In genomic region chr2:85607268-85608215, GRCh38 we compare ENCODE assay signal across 11 cellular contexts. TPM values are rescaled to one million over a fixed set of nuclear protein-coding genes. Genes with fewer than 3 reads are reported as not detected.
DNase-seq lines count a peak whose midpoint lies in the region; ATAC-seq, FAIRE-seq and TF ChIP-seq lines count a peak whose summit lies in the region.
"Had no signal": no experiment of that assay in that cellular context is flagged by ENCODE, and none has a peak within 500 bp of the region (broad histone marks: within the 10 kb centered on the region; RNA-seq: fewer than 3 reads in every experiment).

No MANE protein-coding gene starts in this region.

- intact Hi-C loops in ovary (cut with DNase I): no loop called here

- no peaks in the 10 kb centered on the region for H3K9me3 ChIP-seq in CD4-positive, CD25-positive, alpha-beta regulatory T cell (ENCODE audit: control insufficient read depth in 2 of 2, low read length in 2 of 2)
- no peaks in the 10 kb centered on the region for H3K9me3 ChIP-seq in astrocyte (ENCODE audit: insufficient read depth, low read depth, low read length)
- H3K9me3 ChIP-seq in ovary: no peaks in the 10 kb centered on the region

- no peak for ATAC-seq in CD4-positive, CD25-positive, alpha-beta regulatory T cell (ENCODE audit: low read depth in 2 of 2)
- ATAC-seq in omental fat pad (ENCODE audit: low FRiP score) (no peak), GM21529 (IDR thresholded peaks at IDR 0.05; ENCODE audit: unreplicated experiment) (no peak)
- ATAC-seq: activated CD4-positive, CD25-positive, alpha-beta regulatory T cell treated with anti-CD3 and anti-CD28 coated beads, Interleukin-2, amount 50 U/mL, for 24 hours; activated T-helper 17 cell treated with anti-CD3 and anti-CD28 coated beads, Interleukin-2, amount 50 U/mL, for 72 hours had no signal

- H3K27me3 Mint-ChIP-seq in CD4-positive, CD25-positive, alpha-beta regulatory T cell: no peaks in the 10 kb centered on the region
- H3K27me3 Mint-ChIP-seq in astrocyte (ENCODE audit: low read depth, unreplicated experiment) (no peaks in the 10 kb centered on the region), nephron (ENCODE audit: low read depth) (peaks cover 3% of the 10 kb centered on the region)
- H3K27me3 Mint-ChIP-seq: activated T-helper 17 cell treated with anti-CD3 and anti-CD28 coated beads, Interleukin-2, amount 50 U/mL, for 72 hours had no signal

- H3K27ac Mint-ChIP-seq in CD4-positive, CD25-positive, alpha-beta regulatory T cell: peak overlapping the region in 2 of 3 donors; percentile 31 to 53
- H3K27ac Mint-ChIP-seq in astrocyte (ENCODE audit: unreplicated experiment): peak overlapping the region; percentile 93
- H3K27ac Mint-ChIP-seq in nephron: peak overlapping the region; percentile 58 to 80 (median 71)
- H3K27ac Mint-ChIP-seq: activated T-helper 17 cell treated with anti-CD3 and anti-CD28 coated beads, Interleukin-2, amount 50 U/mL, for 72 hours had no signal

- no peak for TF ChIP-seq POLR2A in ovary (IDR thresholded peaks at IDR 0.05)

- 53 to 66% (median 66%) methylated on average over 9 of the region's 9 CpGs for WGBS in ovary, 3 donors

- peak overlapping the region in 2 of 4 donors; percentile 81 to 87 for H3K4me3 Mint-ChIP-seq in CD4-positive, CD25-positive, alpha-beta regulatory T cell
- H3K4me3 Mint-ChIP-seq in astrocyte (ENCODE audit: unreplicated experiment) (peak overlapping the region; percentile 75), nephron (peak overlapping the region; percentile 52 to 76 (median 74))
- H3K4me3 Mint-ChIP-seq: activated T-helper 17 cell treated with anti-CD3 and anti-CD28 coated beads, Interleukin-2, amount 50 U/mL, for 72 hours had no signal

- peaks cover 20% of the 10 kb centered on the region for H3K36me3 Mint-ChIP-seq in CD4-positive, CD25-positive, alpha-beta regulatory T cell
- H3K36me3 Mint-ChIP-seq in astrocyte (ENCODE audit: low read depth, unreplicated experiment) (peaks cover 4% of the 10 kb centered on the region), nephron (ENCODE audit: low read depth) (peaks cover 25% of the 10 kb centered on the region)

- TF ChIP-seq CTCF in astrocyte (IDR thresholded peaks at IDR 0.05; ENCODE audit: insufficient read depth, low read depth, low read length) (no peak), nephron (IDR thresholded peaks at IDR 0.05; ENCODE audit: unreplicated experiment in 3 of 3) (no peak), omental fat pad (IDR thresholded peaks at IDR 0.05) (no peak), ovary (IDR thresholded peaks at IDR 0.05) (no peak)

- no peak for TF ChIP-seq EP300 in ovary (IDR thresholded peaks at IDR 0.05)

- H3K9me3 Mint-ChIP-seq in CD4-positive, CD25-positive, alpha-beta regulatory T cell: no peaks in the 10 kb centered on the region
- H3K9me3 Mint-ChIP-seq in astrocyte (ENCODE audit: unreplicated experiment) (no peaks in the 10 kb centered on the region), nephron (no peaks in the 10 kb centered on the region)
- H3K9me3 Mint-ChIP-seq: activated T-helper 17 cell treated with anti-CD3 and anti-CD28 coated beads, Interleukin-2, amount 50 U/mL, for 72 hours had no signal

- no peak overlapping the region for H3K4me2 ChIP-seq in astrocyte (ENCODE audit: low read length)

- peaks cover 49% of the 10 kb centered on the region for H3K79me2 ChIP-seq in astrocyte (ENCODE audit: insufficient read depth, low read length)

- H4K20me1 ChIP-seq in astrocyte (ENCODE audit: insufficient read depth, low read length): peaks cover 35% of the 10 kb centered on the region

- no peak for FAIRE-seq in astrocyte (lab: Jason Lieb, UNC)

- H3K27ac ChIP-seq in CD4-positive, CD25-positive, alpha-beta regulatory T cell (ENCODE audit: insufficient read depth, low read length, poor library complexity, severe bottlenecking): no peak overlapping the region
- H3K27ac ChIP-seq in astrocyte (ENCODE audit: low read depth, low read length) (no peak overlapping the region), ovary (no peak overlapping the region)
- H3K27ac ChIP-seq: C4-2B had no signal

- no peak overlapping the region for H3K4me3 ChIP-seq in CD4-positive, CD25-positive, alpha-beta regulatory T cell (ENCODE audit: low read depth, low read length)
- H3K4me3 ChIP-seq in astrocyte (ENCODE audit: insufficient read depth, low read depth, low read length) (no peak overlapping the region), ovary (no peak overlapping the region)

- H2AFZ ChIP-seq in astrocyte (ENCODE audit: low read depth, low read length): no peak overlapping the region

- no peak overlapping the region for H3K9ac ChIP-seq in astrocyte (ENCODE audit: low read length)

- peaks cover 25% of the 10 kb centered on the region for H3K36me3 ChIP-seq in CD4-positive, CD25-positive, alpha-beta regulatory T cell (ENCODE audit: control insufficient read depth, insufficient read depth, low read length)
- H3K36me3 ChIP-seq in astrocyte (ENCODE audit: insufficient read depth, low read length) (peaks cover 15% of the 10 kb centered on the region), ovary (no peaks in the 10 kb centered on the region)

- DNase-seq in CD4-positive, CD25-positive, alpha-beta regulatory T cell: no peak
- DNase-seq in astrocyte (ENCODE audit: low read depth) (no peak), omental fat pad (ENCODE audit: low spot score) (no peak), ovary (no peak)
- DNase-seq: NCI-H526, occipital lobe had no signal

- no peaks in the 10 kb centered on the region for H3K27me3 ChIP-seq in CD4-positive, CD25-positive, alpha-beta regulatory T cell (ENCODE audit: control insufficient read depth, insufficient read depth, low read length)
- no peaks in the 10 kb centered on the region for H3K27me3 ChIP-seq in astrocyte (ENCODE audit: insufficient read depth, low read length)
- no peaks in the 10 kb centered on the region for H3K27me3 ChIP-seq in ovary

- H3K4me1 ChIP-seq in CD4-positive, CD25-positive, alpha-beta regulatory T cell (ENCODE audit: control insufficient read depth, insufficient read depth, low read length, poor library complexity, severe bottlenecking): peaks cover 36% of the 10 kb centered on the region
- H3K4me1 ChIP-seq in astrocyte (ENCODE audit: insufficient read depth, low read length) (peaks cover 26% of the 10 kb centered on the region), ovary (ENCODE audit: insufficient read depth) (peaks cover 5% of the 10 kb centered on the region)

- H3K4me1 Mint-ChIP-seq in CD4-positive, CD25-positive, alpha-beta regulatory T cell: peaks cover 5 to 75% (median 42%) of the 10 kb centered on the region in 4 donors
- H3K4me1 Mint-ChIP-seq in astrocyte (ENCODE audit: low read depth, unreplicated experiment) (peaks cover 56% of the 10 kb centered on the region), nephron (peaks cover 38% of the 10 kb centered on the region)

RNA-seq across cellular contexts. Expression of gene C2orf68, which starts 4.3 kb away (rescaled TPM):
- total RNA-seq in CD4-positive, CD25-positive, alpha-beta regulatory T cell: 43.9 TPM
- 10 to 100 TPM; 17.4 to 20.6 (median 18.7) TPM for polyA plus RNA-seq in CD4-positive, CD25-positive, alpha-beta regulatory T cell
- total RNA-seq in astrocyte: 14.3 and 17.8 TPM in 2 replicates
- total RNA-seq in omental fat pad: 10 to 100 TPM in 3 of 4 donors, 1 to 10 TPM in 1; 7.9 to 19.5 (median 12.8) TPM
- 10 to 100 TPM; 14.6 to 45.4 (median 35.5) TPM for total RNA-seq in ovary
- polyA plus RNA-seq in ovary: 10 to 100 TPM; 22.1 to 31.5 TPM

RNA-seq across cellular contexts. Expression of gene TMEM150A, which starts 5.0 kb away (rescaled TPM):
- total RNA-seq in CD4-positive, CD25-positive, alpha-beta regulatory T cell: 4.9 TPM
- 10 to 100 TPM in 1 of 4 donors, 1 to 10 TPM in 3; 8.0 to 11.3 (median 9.1) TPM for polyA plus RNA-seq in CD4-positive, CD25-positive, alpha-beta regulatory T cell
- total RNA-seq in astrocyte (20.4 and 22.2 TPM in 2 replicates), omental fat pad (10 to 100 TPM; 20.1 to 38.7 (median 25.5) TPM), ovary (10 to 100 TPM; 12.5 to 27.1 (median 18.6) TPM)
- polyA plus RNA-seq in ovary: 10 to 100 TPM in 1 of 2 donors, 1 to 10 TPM in 1; 7.0 to 17.8 TPM

RNA-seq across cellular contexts. Expression of gene USP39, which starts 8.4 kb away (rescaled TPM):
- total RNA-seq in CD4-positive, CD25-positive, alpha-beta regulatory T cell: 62.6 TPM
- polyA plus RNA-seq in CD4-positive, CD25-positive, alpha-beta regulatory T cell: 10 to 100 TPM; 67.1 to 86.0 (median 74.0) TPM
- total RNA-seq in astrocyte (44.4 and 48.3 TPM in 2 replicates), omental fat pad (10 to 100 TPM; 40.1 to 61.5 (median 49.0) TPM), ovary (10 to 100 TPM; 37.6 to 60.0 (median 42.2) TPM)
- polyA plus RNA-seq in ovary: 10 to 100 TPM; 37.6 to 52.6 TPM

RNA-seq across cellular contexts. Expression of gene RNF181, which starts 12.0 kb away (rescaled TPM):
- 47.0 TPM for total RNA-seq in CD4-positive, CD25-positive, alpha-beta regulatory T cell
- 100 to 1,000 TPM; 233 to 297 (median 251) TPM for polyA plus RNA-seq in CD4-positive, CD25-positive, alpha-beta regulatory T cell
- 155 and 176 TPM in 2 replicates for total RNA-seq in astrocyte
- total RNA-seq in omental fat pad: 100 to 1,000 TPM in 3 of 4 donors, 10 to 100 TPM in 1; 94.7 to 216 (median 144) TPM
- total RNA-seq in ovary: 100 to 1,000 TPM in 1 of 7 donors, 10 to 100 TPM in 6; 61.1 to 108 (median 93.3) TPM
- 100 to 1,000 TPM; 123 to 148 TPM for polyA plus RNA-seq in ovary

RNA-seq across cellular contexts. Expression of gene VAMP5, which starts 23.3 kb away (rescaled TPM):
- total RNA-seq in CD4-positive, CD25-positive, alpha-beta regulatory T cell: 54.8 TPM
- 100 to 1,000 TPM; 155 to 215 (median 185) TPM for polyA plus RNA-seq in CD4-positive, CD25-positive, alpha-beta regulatory T cell
- total RNA-seq in astrocyte (17.1 and 17.6 TPM in 2 replicates), omental fat pad (100 to 1,000 TPM in 1 of 4 donors, 10 to 100 TPM in 3; 51.4 to 116 (median 85.0) TPM), ovary (10 to 100 TPM; 25.6 to 59.1 (median 48.5) TPM)
- 10 to 100 TPM; 35.7 to 99.5 TPM for polyA plus RNA-seq in ovary

Comparison
In these comparisons a context has a peak if more than half of its experiments do, and no peak if none do; other contexts are left out.
1. H3K27ac Mint-ChIP-seq: peak in every context shown above with its lines; median percentile 93 in astrocyte; 71 in nephron; 42 in CD4-positive, CD25-positive, alpha-beta regulatory T cell.